In the genomic region with DNA sequence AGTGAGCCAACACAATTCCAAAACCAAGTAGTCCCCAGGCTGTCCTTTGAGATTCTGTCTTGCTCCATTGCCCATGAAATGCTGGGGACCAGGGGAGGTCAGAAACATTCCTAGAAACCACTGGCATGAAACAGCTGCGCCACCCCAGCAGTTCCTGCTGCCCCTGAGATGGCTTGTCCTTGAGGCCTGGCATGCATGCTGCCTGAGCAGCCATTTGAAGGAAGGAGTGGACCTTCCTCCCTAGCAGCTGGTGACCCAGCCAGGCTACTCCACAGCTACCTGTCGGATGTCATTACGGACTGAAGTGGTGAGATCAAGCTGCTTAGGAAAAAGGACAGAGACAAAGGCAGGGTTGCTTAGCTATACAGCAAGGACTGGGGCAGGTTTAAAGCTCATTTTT, we compare ENCODE assay signal across 25 cellular contexts.
DNase-seq lines count a peak whose midpoint lies in the region; ATAC-seq lines count a peak whose summit lies in the region.
"Had no signal": no experiment of that assay in that cellular context is flagged by ENCODE, and none has a peak within 500 bp of the region (broad histone marks: within the 10 kb centered on the region; RNA-seq: fewer than 3 reads in every experiment).

No MANE protein-coding gene starts in this region.

- DNase-seq in G401 (ENCODE audit: low spot score) (peak; percentile 23), NCI-H524 treated with DMSO at 0.1 percent for 48 hours (lab: John Stamatoyannopoulos, UW) (peak; percentile 69), iPS-NIHi11 (ENCODE audit: low spot score) (peak; percentile 36), retina (peak; percentile 82), NCI-H774 (lab: John Stamatoyannopoulos, UW) (no peak), H4 (ENCODE audit: low spot score) (no peak)
- DNase-seq: activated CD4-positive, alpha-beta T cell treated with anti-CD3 and anti-CD28 coated beads, Interleukin-2, amount 50 U/mL, for 4 hours; activated T-cell treated with anti-CD3 and anti-CD28 coated beads for 4 hours; amygdala; BE2C; effector CD8-positive, alpha-beta T cell; esophagus squamous epithelium; HCEC 1CT; IMR-90; lower lobe of right lung; naive B cell; NCI-H1694 treated with DMSO at 0.1 percent for 48 hours; NCI-H526; OCI-M1; SIG-M5; stimulated activated CD4-positive, alpha-beta T cell treated with anti-CD3 and anti-CD28 coated beads, Interleukin-2, amount 100 ng/mL, for 48 hours; stimulated activated naive CD8-positive, alpha-beta T cell treated with anti-CD3 and anti-CD28 coated beads, Interleukin-15, amount 100 ng/mL, for 72 hours; T-helper 17 cell had no signal

- in situ Hi-C loops in G401 (cut with HindIII; ENCODE audit: low sequenced_read_pairs) = no loop called here

- no peak for ATAC-seq in HG03521 (IDR thresholded peaks at IDR 0.05; ENCODE audit: unreplicated experiment)
- ATAC-seq: GM12878; lower lobe of right lung; stimulated activated naive CD8-positive, alpha-beta T cell treated with anti-CD3 and anti-CD28 coated beads, Interleukin-15, amount 100 ng/mL, for 72 hours; T-helper 17 cell had no signal

Comparison
In these comparisons a context has a peak if more than half of its experiments do, and no peak if none do; other contexts are left out.
1. DNase-seq: peak in G401 (single experiment), NCI-H524 treated with DMSO at 0.1 percent for 48 hours (single experiment), iPS-NIHi11 (single experiment) and retina (single experiment); none in NCI-H774 (single experiment) and H4 (single experiment).